25 cellular contexts compared by ENCODE assay signal in genomic region chr12:88272456-88272855, GRCh38.
"Had no signal": no experiment of that assay in that cellular context is flagged by ENCODE, and none has a peak within 500 bp of the region (broad histone marks: within the 10 kb centered on the region; RNA-seq: fewer than 3 reads in every experiment).

No MANE protein-coding gene starts in this region.

- DNase-seq: activated CD4-positive, alpha-beta T cell treated with anti-CD3 and anti-CD28 coated beads for 4 hours; activated CD4-positive, alpha-beta T cell treated with anti-CD3 and anti-CD28 coated beads, Interleukin-2, amount 50 U/mL, for 4 hours; activated naive CD4-positive, alpha-beta T cell treated with Interleukin-2 at 50 U/mL for 16 hours; activated T-cell treated with anti-CD3 and anti-CD28 coated beads for 4 hours; activated T-cell treated with anti-CD3 and anti-CD28 coated beads, Interleukin-2, amount 50 U/mL, for 72 hours; aorta; dorsolateral prefrontal cortex; effector memory CD8-positive, alpha-beta T cell; erythroblast; left lung; lower lobe of right lung; mesenchymal stem cell; naive thymus-derived CD8-positive, alpha-beta T cell; nucleus accumbens; right cardiac atrium; stimulated activated CD4-positive, alpha-beta T cell treated with anti-CD3 and anti-CD28 coated beads, Interleukin-15, amount 100 ng/mL, for 24 hours; stimulated activated CD4-positive, alpha-beta T cell treated with anti-CD3 and anti-CD28 coated beads, Interleukin-2, amount 100 ng/mL, for 24 hours; stimulated activated naive B cell treated with anti-CD40 and anti-IgM and Interleukin-4, amounts not matched to agents 10 μg/mL and 1 μg/mL and 100 μg/mL, for 72 hours; tibial artery; upper lobe of right lung had no signal

- ATAC-seq: activated T-cell treated with anti-CD3 and anti-CD28 coated beads, Interleukin-2, amount 50 U/mL, for 72 hours; effector memory CD8-positive, alpha-beta T cell; left lung; lower lobe of right lung; naive thymus-derived CD8-positive, alpha-beta T cell; right cardiac atrium; stimulated activated naive B cell treated with anti-CD40 and anti-IgM and Interleukin-4, amounts not matched to agents 10 μg/mL and 1 μg/mL and 100 μg/mL, for 72 hours; upper lobe of right lung had no signal

- H3K27me3 ChIP-seq: cardiac muscle cell, dorsolateral prefrontal cortex, left lung, suprapubic skin, tibial artery, upper lobe of right lung had no signal

- H3K27ac ChIP-seq: cardiac muscle cell, coronary artery, dorsolateral prefrontal cortex, left lung, lower lobe of right lung, parathyroid adenoma, suprapubic skin, tibial artery, upper lobe of right lung, VCaP had no signal

- H3K4me1 ChIP-seq: left lung, lower lobe of right lung, parathyroid adenoma, suprapubic skin, tibial artery, upper lobe of right lung had no signal

- H2AFZ ChIP-seq: parathyroid adenoma had no signal

- H3K9me3 ChIP-seq: tibial artery, upper lobe of right lung had no signal

- H3K36me3 ChIP-seq: cardiac muscle cell, left lung, lower lobe of right lung, suprapubic skin, tibial artery, upper lobe of right lung had no signal

- H3K4me3 ChIP-seq: cardiac muscle cell, coronary artery, dorsolateral prefrontal cortex, left lung, lower lobe of right lung, suprapubic skin, tibial artery, upper lobe of right lung had no signal

- H3K79me2 ChIP-seq: parathyroid adenoma had no signal

- H3K9ac ChIP-seq: parathyroid adenoma had no signal
